2 cellular contexts compared by ENCODE assay signal in genomic region chr11:61709110-61709509, GRCh38.
TF ChIP-seq lines count a peak whose summit lies in the region.

No MANE protein-coding gene starts in this region.

TF ChIP-seq in HepG2, 621 proteins besides CTCF, POLR2A, EP300 and RAD21:
- TF ChIP-seq RBAK (CRISPR knock-in tag; IDR thresholded peaks at IDR 0.05), result no peak
- peak; percentile 70; the same call in 1 of the 2 replicates for TF ChIP-seq CEBPB (IDR thresholded peaks at IDR 0.05; ENCODE audit: borderline replicate concordance, low read depth, low read length)
- TF ChIP-seq ZNF841 (CRISPR knock-in tag; IDR thresholded peaks at IDR 0.05; ENCODE audit: borderline replicate concordance), result no peak
- TF ChIP-seq ZIK1 (CRISPR knock-in tag; IDR thresholded peaks at IDR 0.05; ENCODE audit: borderline replicate concordance, low read depth), result no peak

TF ChIP-seq in IMR-90, 13 proteins besides CTCF, POLR2A, EP300 and RAD21:
- peak; percentile 48; the same call in 1 of the 2 replicates for TF ChIP-seq CEBPB (IDR thresholded peaks at IDR 0.05; ENCODE audit: low read depth, low read length)
- no peak for TF ChIP-seq MAZ (IDR thresholded peaks at IDR 0.05; ENCODE audit: borderline replicate concordance, low read depth, low read length)
